Comparison of ENCODE assay signal across 13 cellular contexts in the genomic region with DNA sequence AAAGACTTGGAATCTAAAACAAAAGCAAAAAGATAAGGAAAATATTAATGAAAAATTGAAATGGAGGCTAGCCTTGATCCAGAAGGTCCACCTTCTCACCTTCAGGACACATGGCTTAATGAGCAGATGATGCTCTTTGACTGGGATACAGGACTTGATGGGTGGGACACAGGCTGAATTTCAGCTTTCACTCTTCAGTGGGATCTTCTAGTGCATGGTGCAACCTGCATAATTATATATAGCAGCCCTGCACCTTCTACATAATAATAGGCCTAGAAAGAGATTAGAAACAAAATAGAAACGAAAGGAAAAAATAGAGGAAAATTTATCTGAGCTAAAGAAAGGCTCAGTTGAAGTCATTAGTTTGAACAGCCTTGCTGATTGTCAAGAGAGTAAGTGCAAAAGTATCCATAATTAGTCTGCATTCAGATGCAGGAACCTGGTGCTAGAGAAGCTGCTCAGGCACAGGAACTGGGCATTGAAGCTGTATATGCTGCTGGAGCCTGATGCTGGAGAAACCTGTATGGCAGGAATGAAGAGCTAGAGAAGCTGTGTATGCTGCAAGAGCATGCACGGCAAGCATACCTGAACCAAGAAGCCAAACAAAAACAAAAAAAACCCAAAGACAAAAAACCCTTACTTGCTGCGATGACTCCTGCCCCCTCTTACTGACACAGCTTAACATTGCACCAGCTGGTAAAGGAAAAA. TPM values are rescaled to one million over a fixed set of nuclear protein-coding genes. Genes with fewer than 3 reads are reported as not detected.
DNase-seq lines count a peak whose midpoint lies in the region; TF ChIP-seq lines count a peak whose summit lies in the region.
"Had no signal": no experiment of that assay in that cellular context is flagged by ENCODE, and none has a peak within 500 bp of the region (broad histone marks: within the 10 kb centered on the region; RNA-seq: fewer than 3 reads in every experiment).

No MANE protein-coding gene starts in this region.

- H3K27ac Mint-ChIP-seq in progenitor cell of endocrine pancreas = peak overlapping the region; percentile 42
- no peak overlapping the region for H3K27ac Mint-ChIP-seq in activated CD4-positive, alpha-beta memory T cell treated with anti-CD3 and anti-CD28 coated beads for 36 hours
- H3K27ac Mint-ChIP-seq: activated B cell treated with CpG ODN at 0.5 μM for 24 hours had no signal

- POLR2A ChIA-PET in activated CD4-positive, alpha-beta memory T cell treated with anti-CD3 and anti-CD28 coated beads for 36 hours (lab: Charles Lee) = no interaction called here

- no peak for TF ChIP-seq CTCF in progenitor cell of endocrine pancreas (IDR thresholded peaks at IDR 0.05; ENCODE audit: unreplicated experiment)

- H3K27me3 Mint-ChIP-seq in progenitor cell of endocrine pancreas = no peaks in the 10 kb centered on the region
- H3K27me3 Mint-ChIP-seq in activated CD4-positive, alpha-beta memory T cell treated with anti-CD3 and anti-CD28 coated beads for 36 hours = no peaks in the 10 kb centered on the region
- H3K27me3 Mint-ChIP-seq: activated B cell treated with CpG ODN at 0.5 μM for 24 hours, IgD-negative memory B cell had no signal

- peak; percentile 48 for DNase-seq in NCI-H748 (lab: John Stamatoyannopoulos, UW; ENCODE audit: unreplicated experiment)
- no peak for DNase-seq in NCI-H748 treated with DMSO at 0.1 percent for 48 hours (lab: John Stamatoyannopoulos, UW)
- peak; percentile 68 for DNase-seq in NCI-H69 (lab: John Stamatoyannopoulos, UW)
- peak; percentile 87 for DNase-seq in iPS DF 19.7 (ENCODE audit: low read depth, low spot score)
- no peak for DNase-seq in progenitor cell of endocrine pancreas (ENCODE audit: low spot score, unreplicated experiment)
- no peak for DNase-seq in posterior cingulate gyrus
- no peak for DNase-seq in activated CD4-positive, alpha-beta memory T cell treated with anti-CD3 and anti-CD28 coated beads for 36 hours
- no peak for DNase-seq in activated CD8-positive, alpha-beta memory T cell treated with anti-CD3 and anti-CD28 coated beads, Interleukin-2, amount 50 U/mL, for 4 hours
- DNase-seq: activated B cell treated with CpG ODN at 0.5 μM for 24 hours, anterior cingulate cortex, H7, head of caudate nucleus had no signal

- H3K36me3 Mint-ChIP-seq in progenitor cell of endocrine pancreas (ENCODE audit: insufficient read depth) = peaks cover 4% of the 10 kb centered on the region
- H3K36me3 Mint-ChIP-seq in activated CD4-positive, alpha-beta memory T cell treated with anti-CD3 and anti-CD28 coated beads for 36 hours = peaks cover 7% of the 10 kb centered on the region
- H3K36me3 Mint-ChIP-seq: IgD-negative memory B cell had no signal

- H3K4me3 Mint-ChIP-seq in progenitor cell of endocrine pancreas (ENCODE audit: low read depth) = no peak overlapping the region
- no peak overlapping the region for H3K4me3 Mint-ChIP-seq in activated CD4-positive, alpha-beta memory T cell treated with anti-CD3 and anti-CD28 coated beads for 36 hours
- H3K4me3 Mint-ChIP-seq: activated B cell treated with CpG ODN at 0.5 μM for 24 hours had no signal

- peaks cover 5% of the 10 kb centered on the region for H3K9me3 Mint-ChIP-seq in progenitor cell of endocrine pancreas (ENCODE audit: low read depth)
- H3K9me3 Mint-ChIP-seq in activated CD4-positive, alpha-beta memory T cell treated with anti-CD3 and anti-CD28 coated beads for 36 hours = peaks cover 10% of the 10 kb centered on the region
- H3K9me3 Mint-ChIP-seq: activated B cell treated with CpG ODN at 0.5 μM for 24 hours had no signal

- H3K4me1 Mint-ChIP-seq in progenitor cell of endocrine pancreas (ENCODE audit: low read depth) = peaks cover 15% of the 10 kb centered on the region
- peaks cover 27% of the 10 kb centered on the region for H3K4me1 Mint-ChIP-seq in activated CD4-positive, alpha-beta memory T cell treated with anti-CD3 and anti-CD28 coated beads for 36 hours (ENCODE audit: low read depth)

- intact Hi-C loops in posterior cingulate gyrus (cut with DNase I) = no loop called here
- intact Hi-C loops in activated CD4-positive, alpha-beta memory T cell treated with anti-CD3 and anti-CD28 coated beads for 36 hours (cut with micrococcal nuclease) = no loop called here

- CTCF ChIA-PET in activated CD4-positive, alpha-beta memory T cell treated with anti-CD3 and anti-CD28 coated beads for 36 hours (lab: Charles Lee) = no interaction called here

RNA-seq across cellular contexts. Expression of gene MKLN1, which starts 19.4 kb away (rescaled TPM):
- total RNA-seq in progenitor cell of endocrine pancreas = 55.9 and 56.8 TPM in 2 replicates
- 10 to 100 TPM; 33.0 to 33.8 TPM for total RNA-seq in activated CD4-positive, alpha-beta memory T cell treated with anti-CD3 and anti-CD28 coated beads for 36 hours

Comparison
In these comparisons a context has a peak if more than half of its experiments do, and no peak if none do; other contexts are left out.
1. DNase-seq: peak in NCI-H748 (single experiment), NCI-H69 (single experiment) and iPS DF 19.7 (single experiment); none in NCI-H748 treated with DMSO at 0.1 percent for 48 hours (single experiment), progenitor cell of endocrine pancreas (single experiment), posterior cingulate gyrus (0 of 10), activated CD4-positive, alpha-beta memory T cell treated with anti-CD3 and anti-CD28 coated beads for 36 hours (single experiment) and activated CD8-positive, alpha-beta memory T cell treated with anti-CD3 and anti-CD28 coated beads, Interleukin-2, amount 50 U/mL, for 4 hours (single experiment).